ENCODE assay signal across 14 cellular contexts in genomic region chr1:84541679-84542078, GRCh38. TPM values are rescaled to one million over a fixed set of nuclear protein-coding genes. Genes with fewer than 3 reads are reported as not detected.
DNase-seq lines count a peak whose midpoint lies in the region; ATAC-seq and TF ChIP-seq lines count a peak whose summit lies in the region.
"Had no signal": no experiment of that assay in that cellular context is flagged by ENCODE, and none has a peak within 500 bp of the region (broad histone marks: within the 10 kb centered on the region; RNA-seq: fewer than 3 reads in every experiment).

No MANE protein-coding gene starts in this region.

- H3K27me3 ChIP-seq in ovary = no peaks in the 10 kb centered on the region
- H3K27me3 ChIP-seq: neutrophil had no signal

- TF ChIP-seq CTCF in 22Rv1 (IDR thresholded peaks at IDR 0.05) (peak; percentile 28; the same call in 1 of the 2 replicates), NB4 (IDR thresholded peaks at IDR 0.05; ENCODE audit: low read depth, low read length) (no peak), epithelial cell of esophagus (IDR thresholded peaks at IDR 0.05; ENCODE audit: insufficient read depth, low read depth, low read length, missing control alignments) (peak; percentile 30), ovary (IDR thresholded peaks at IDR 0.05) (no peak)

- no peaks in the 10 kb centered on the region for H3K9me3 ChIP-seq in ovary
- H3K9me3 ChIP-seq: neutrophil had no signal

- TF ChIP-seq POLR2A in NB4 (IDR thresholded peaks at IDR 0.05; ENCODE audit: extremely low read depth, insufficient read length) (no peak), ovary (IDR thresholded peaks at IDR 0.05) (no peak)

- intact Hi-C loops in ovary (cut with DNase I) = no loop called here

- no peak for ATAC-seq in activated CD4-positive, CD25-positive, alpha-beta regulatory T cell treated with anti-CD3 and anti-CD28 coated beads, Interleukin-2, amount 50 U/mL, for 24 hours
- ATAC-seq: left cardiac atrium had no signal

- H3K36me3 ChIP-seq in ovary = no peaks in the 10 kb centered on the region

- H3K27ac ChIP-seq in 22Rv1 = no peak overlapping the region
- no peak overlapping the region for H3K27ac ChIP-seq in ovary
- H3K27ac ChIP-seq: neutrophil had no signal

- no peak overlapping the region for H3K4me3 ChIP-seq in NB4 (ENCODE audit: low read depth, low read length)
- no peak overlapping the region for H3K4me3 ChIP-seq in epithelial cell of esophagus (ENCODE audit: low read length)
- no peak overlapping the region for H3K4me3 ChIP-seq in ovary

- H3K4me1 ChIP-seq in ovary (ENCODE audit: insufficient read depth) = no peaks in the 10 kb centered on the region

- peak; percentile 19 for DNase-seq in DMS114 treated with DMSO at 0.1 percent for 48 hours (lab: John Stamatoyannopoulos, UW; ENCODE audit: unreplicated experiment)
- peak; percentile 7 for DNase-seq in NB4 (ENCODE audit: low read depth)
- DNase-seq in epithelial cell of esophagus (ENCODE audit: low read depth) = peak; percentile 9
- DNase-seq in ovary = no peak
- no peak for DNase-seq in islet precursor cell
- DNase-seq in activated CD4-positive, alpha-beta T cell treated with anti-CD3 and anti-CD28 coated beads for 1 hour = no peak
- DNase-seq: activated CD4-positive, alpha-beta T cell treated with anti-CD3 and anti-CD28 coated beads for 48 hours; CD4-positive, alpha-beta memory T cell; foreskin melanocyte; left cardiac atrium; stimulated activated CD4-positive, alpha-beta T cell treated with anti-CD3 and anti-CD28 coated beads, Interleukin-4, amount 100 ng/mL, for 24 hours had no signal

- WGBS in ovary, 3 donors = 69 to 91% (median 85%) methylated on average over 4 of the region's 4 CpGs

- no peak for TF ChIP-seq EP300 in ovary (IDR thresholded peaks at IDR 0.05)

RNA-seq across cellular contexts. Expression of gene CTBS, which starts 32.6 kb away (rescaled TPM):
- total RNA-seq in ovary = 10 to 100 TPM in 4 of 7 donors, 1 to 10 TPM in 3; 8.7 to 16.1 (median 11.9) TPM
- 10 to 100 TPM; 10.5 to 27.5 TPM for polyA plus RNA-seq in ovary

RNA-seq across cellular contexts. Expression of gene GNG5, which starts 35.3 kb away (rescaled TPM):
- total RNA-seq in ovary = 10 to 100 TPM; 26.2 to 86.6 (median 49.1) TPM
- polyA plus RNA-seq in ovary = 100 to 1,000 TPM in 1 of 2 donors, 10 to 100 TPM in 1; 82.0 to 211 TPM

RNA-seq across cellular contexts. Expression of gene SPATA1, which starts 35.5 kb away (rescaled TPM):
- 1 to 10 TPM in 2 of 7 donors, under 1 TPM in 4, not detected in 1; 0.12 to 1.9 (median 0.62) TPM for total RNA-seq in ovary
- under 1 TPM; 0.18 to 0.22 TPM for polyA plus RNA-seq in ovary

Comparison
In these comparisons a context has a peak if more than half of its experiments do, and no peak if none do; other contexts are left out.
1. CTCF ChIP-seq: peak in 22Rv1 (single experiment) and epithelial cell of esophagus (single experiment); none in NB4 (single experiment) and ovary (0 of 3).
2. DNase-seq: peak in DMS114 treated with DMSO at 0.1 percent for 48 hours (single experiment), NB4 (single experiment) and epithelial cell of esophagus (single experiment); none in ovary (0 of 5), islet precursor cell (single experiment) and activated CD4-positive, alpha-beta T cell treated with anti-CD3 and anti-CD28 coated beads for 1 hour (single experiment).